ENCODE assay signal across 8 cellular contexts in the genomic region with DNA sequence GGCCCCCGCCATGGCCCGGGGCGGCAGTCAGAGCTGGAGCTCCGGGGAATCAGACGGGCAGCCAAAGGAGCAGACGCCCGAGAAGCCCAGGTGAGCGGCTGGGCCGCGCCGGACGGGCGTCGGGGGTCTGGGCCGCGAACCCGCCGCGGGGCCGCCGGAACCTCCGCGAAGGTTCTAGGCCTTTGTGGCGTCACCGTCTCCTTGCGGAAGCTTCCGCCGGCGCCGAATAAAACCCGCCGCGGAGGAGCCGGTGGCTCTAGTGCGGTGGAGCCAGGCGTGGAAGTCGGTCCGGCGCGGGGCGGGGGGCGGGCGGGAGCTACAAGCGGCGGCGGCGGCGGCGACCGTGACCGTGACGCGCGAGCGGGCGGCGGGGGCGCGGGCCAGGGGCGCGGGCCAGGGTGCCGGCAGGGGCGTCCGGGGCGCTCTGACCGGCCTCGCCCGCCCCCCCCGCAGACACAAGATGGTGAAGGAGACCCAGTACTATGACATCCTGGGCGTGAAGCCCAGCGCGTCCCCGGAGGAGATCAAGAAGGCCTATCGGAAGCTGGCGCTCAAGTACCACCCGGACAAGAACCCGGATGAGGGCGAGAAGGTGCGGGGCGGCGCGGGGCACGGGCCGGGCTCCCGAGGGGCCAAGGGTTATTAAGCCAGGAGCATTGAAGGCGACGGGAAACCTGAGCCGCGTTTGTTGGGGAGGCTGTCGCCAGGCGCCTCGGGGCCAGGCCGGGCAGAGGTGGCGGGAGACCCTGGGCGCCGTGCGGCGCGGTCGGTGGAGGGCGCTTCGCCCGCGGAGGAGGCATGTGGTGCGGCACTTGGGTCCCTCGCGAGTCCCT. TPM values are rescaled to one million over a fixed set of nuclear protein-coding genes. Genes with fewer than 3 reads are reported as not detected.
DNase-seq lines count a peak whose midpoint lies in the region; ATAC-seq and TF ChIP-seq lines count a peak whose summit lies in the region.

TSS of gene DNAJA4 (plus strand) at position 259 of the 833 bp plus-strand sequence. CDS start at position 461, 202 bp downstream.

- ATAC-seq in natural killer cell treated with Interleukin-12 subunit alpha and Interleukin-12 subunit beta and Interleukin-15 and Interleukin-18, amount 100 ng/mL, for 72 hours = peak; percentile 83 to 85
- no peak for ATAC-seq in HG03442 (IDR thresholded peaks at IDR 0.05; ENCODE audit: unreplicated experiment)

- H3K9me3 ChIP-seq in fibroblast of lung (ENCODE audit: control insufficient read depth, insufficient read depth, low read depth, low read length) = no peaks in the 10 kb centered on the region

- TF ChIP-seq CTCF in CD14-positive monocyte (IDR thresholded peaks at IDR 0.05) = peak; percentile 22
- no peak for TF ChIP-seq CTCF in fibroblast of lung (conservative IDR thresholded peaks at IDR 0.05 in 1 of 2, IDR thresholded peaks at IDR 0.05 in 1 of 2; ENCODE audit: low read depth in 1 of 2, low read length in 2 of 2)

- H3K4me3 ChIP-seq in fibroblast of lung (replicated peaks in 1 of 4; ENCODE audit: control extremely low read depth in 1 of 4, insufficient read depth in 1 of 4, low read depth in 3 of 4, low read length in 4 of 4) = peak within 1 kb of the TSS; percentile 27 to 54 (median 39)

- H3K27me3 Mint-ChIP-seq in CD14-positive monocyte (ENCODE audit: low read depth in 3 of 3) = peaks cover 0 to 3% (median 2%) of the 10 kb centered on the region in 3 donors
- no peaks in the 10 kb centered on the region for H3K27me3 Mint-ChIP-seq in activated T-helper 1 cell treated with anti-CD3 and anti-CD28 coated beads, Interleukin-12 subunit alpha, Interleukin-12 subunit beta, Interleukin-2, Interleukin-4 antibody, amounts not matched to agents 30 ng/mL and 10 ng/mL and 1 ng/mL, durations not matched to agents 14 hours and 24 hours and 36 hours (ENCODE audit: insufficient read depth)
- peaks cover 0 to 2% of the 10 kb centered on the region in 2 donors for H3K27me3 Mint-ChIP-seq in natural killer cell treated with Interleukin-12 subunit alpha and Interleukin-12 subunit beta and Interleukin-15 and Interleukin-18, amount 100 ng/mL, for 72 hours

- H3K4me3 Mint-ChIP-seq in CD14-positive monocyte = peak within 1 kb of the TSS; percentile 84 to 87
- H3K4me3 Mint-ChIP-seq in activated T-helper 1 cell treated with anti-CD3 and anti-CD28 coated beads, Interleukin-12 subunit alpha, Interleukin-12 subunit beta, Interleukin-2, Interleukin-4 antibody, amounts not matched to agents 30 ng/mL and 10 ng/mL and 1 ng/mL, durations not matched to agents 14 hours and 24 hours and 36 hours = peak within 1 kb of the TSS; percentile 90
- peak within 1 kb of the TSS; percentile 86 for H3K4me3 Mint-ChIP-seq in natural killer cell treated with Interleukin-12 subunit alpha and Interleukin-12 subunit beta and Interleukin-15 and Interleukin-18, amount 100 ng/mL, for 72 hours

- H3K4me1 Mint-ChIP-seq in CD14-positive monocyte = peaks cover 19% of the 10 kb centered on the region
- peaks cover 36% of the 10 kb centered on the region for H3K4me1 Mint-ChIP-seq in activated T-helper 1 cell treated with anti-CD3 and anti-CD28 coated beads, Interleukin-12 subunit alpha, Interleukin-12 subunit beta, Interleukin-2, Interleukin-4 antibody, amounts not matched to agents 30 ng/mL and 10 ng/mL and 1 ng/mL, durations not matched to agents 14 hours and 24 hours and 36 hours (ENCODE audit: low read depth)
- peaks cover 11 to 16% of the 10 kb centered on the region in 2 donors for H3K4me1 Mint-ChIP-seq in natural killer cell treated with Interleukin-12 subunit alpha and Interleukin-12 subunit beta and Interleukin-15 and Interleukin-18, amount 100 ng/mL, for 72 hours (ENCODE audit: low read depth in 2 of 2)

- H3K4me1 ChIP-seq in fibroblast of lung (ENCODE audit: control insufficient read depth, extremely low read depth, insufficient read depth, low read length) = peaks cover 2% of the 10 kb centered on the region

- DNase-seq in CD14-positive monocyte (ENCODE audit: low spot score) (peak; percentile 58), NCI-H1092 treated with DMSO at 0.1 percent for 48 hours (lab: John Stamatoyannopoulos, UW) (peak; percentile 43), fibroblast of lung (ENCODE audit: low read depth in 2 of 2) (peak; percentile 43 to 46), GM19240 (ENCODE audit: insufficient read length, low spot score) (no peak)
- DNase-seq in activated T-helper 1 cell treated with anti-CD3 and anti-CD28 coated beads, Interleukin-12 subunit alpha, Interleukin-12 subunit beta, Interleukin-2, Interleukin-4 antibody, amounts not matched to agents 30 ng/mL and 10 ng/mL and 1 ng/mL, durations not matched to agents 14 hours and 24 hours and 36 hours (ENCODE audit: low spot score) = peak; percentile 61
- DNase-seq in natural killer cell treated with Interleukin-12 subunit alpha and Interleukin-12 subunit beta and Interleukin-15 and Interleukin-18, amount 100 ng/mL, for 72 hours (ENCODE audit: low spot score) = peak; percentile 79
- peak; percentile 54 for DNase-seq in stimulated activated naive CD4-positive, alpha-beta T cell treated with Interleukin-2 at 50 U/mL for 16 hours (lab: John Stamatoyannopoulos, UW)

- H3K36me3 Mint-ChIP-seq in CD14-positive monocyte = peaks cover 4 to 6% of the 10 kb centered on the region in 2 donors
- peaks cover 5% of the 10 kb centered on the region for H3K36me3 Mint-ChIP-seq in activated T-helper 1 cell treated with anti-CD3 and anti-CD28 coated beads, Interleukin-12 subunit alpha, Interleukin-12 subunit beta, Interleukin-2, Interleukin-4 antibody, amounts not matched to agents 30 ng/mL and 10 ng/mL and 1 ng/mL, durations not matched to agents 14 hours and 24 hours and 36 hours (ENCODE audit: low read depth)
- H3K36me3 Mint-ChIP-seq in natural killer cell treated with Interleukin-12 subunit alpha and Interleukin-12 subunit beta and Interleukin-15 and Interleukin-18, amount 100 ng/mL, for 72 hours = no peaks in the 10 kb centered on the region

- intact Hi-C loops in CD14-positive monocyte (cut with micrococcal nuclease) = no loop called here
- intact Hi-C loops in activated T-helper 1 cell treated with anti-CD3 and anti-CD28 coated beads, Interleukin-12 subunit alpha, Interleukin-12 subunit beta, Interleukin-2, Interleukin-4 antibody, amounts not matched to agents 30 ng/mL and 10 ng/mL and 1 ng/mL, durations not matched to agents 14 hours and 24 hours and 36 hours (cut with micrococcal nuclease) = no loop called here

- no peaks in the 10 kb centered on the region for H3K79me2 ChIP-seq in fibroblast of lung (ENCODE audit: control insufficient read depth, insufficient read depth, low read length)

- H3K4me2 ChIP-seq in fibroblast of lung (ENCODE audit: extremely low read depth, insufficient read depth, low read length) = peak within 1 kb of the TSS; percentile 62

- H4K20me1 ChIP-seq in fibroblast of lung (ENCODE audit: control insufficient read depth, extremely low read depth, insufficient read depth, low read length) = no peaks in the 10 kb centered on the region

- H3K9me3 Mint-ChIP-seq in CD14-positive monocyte = no peaks in the 10 kb centered on the region
- H3K9me3 Mint-ChIP-seq in activated T-helper 1 cell treated with anti-CD3 and anti-CD28 coated beads, Interleukin-12 subunit alpha, Interleukin-12 subunit beta, Interleukin-2, Interleukin-4 antibody, amounts not matched to agents 30 ng/mL and 10 ng/mL and 1 ng/mL, durations not matched to agents 14 hours and 24 hours and 36 hours = no peaks in the 10 kb centered on the region
- no peaks in the 10 kb centered on the region for H3K9me3 Mint-ChIP-seq in natural killer cell treated with Interleukin-12 subunit alpha and Interleukin-12 subunit beta and Interleukin-15 and Interleukin-18, amount 100 ng/mL, for 72 hours

- H3K9ac ChIP-seq in fibroblast of lung (ENCODE audit: insufficient read depth, low read length) = peak within 1 kb of the TSS; percentile 49

- H3K27ac ChIP-seq in fibroblast of lung (ENCODE audit: insufficient read depth, low read length) = no peak within 1 kb of the TSS

- H3K27ac Mint-ChIP-seq in CD14-positive monocyte = peak within 1 kb of the TSS in 6 of 7 donors; percentile 19 to 80 (median 54)
- H3K27ac Mint-ChIP-seq in activated T-helper 1 cell treated with anti-CD3 and anti-CD28 coated beads, Interleukin-12 subunit alpha, Interleukin-12 subunit beta, Interleukin-2, Interleukin-4 antibody, amounts not matched to agents 30 ng/mL and 10 ng/mL and 1 ng/mL, durations not matched to agents 14 hours and 24 hours and 36 hours = peak within 1 kb of the TSS; percentile 88
- peak within 1 kb of the TSS; percentile 66 to 75 for H3K27ac Mint-ChIP-seq in natural killer cell treated with Interleukin-12 subunit alpha and Interleukin-12 subunit beta and Interleukin-15 and Interleukin-18, amount 100 ng/mL, for 72 hours

- H3K27me3 ChIP-seq in fibroblast of lung (ENCODE audit: control insufficient read depth, insufficient read depth, low read length) = no peaks in the 10 kb centered on the region

- H2AFZ ChIP-seq in fibroblast of lung (ENCODE audit: low read length) = peak within 1 kb of the TSS; percentile 76

- H3K36me3 ChIP-seq in fibroblast of lung (ENCODE audit: control insufficient read depth, insufficient read depth, low read length) = no peaks in the 10 kb centered on the region

RNA-seq across cellular contexts. Expression of gene DNAJA4, which starts in this region (rescaled TPM):
- polyA plus RNA-seq in CD14-positive monocyte (1 to 10 TPM; 2.4 to 2.5 TPM), fibroblast of lung (2.3 and 3.1 TPM in 2 replicates)
- total RNA-seq in activated T-helper 1 cell treated with anti-CD3 and anti-CD28 coated beads, Interleukin-12 subunit alpha, Interleukin-12 subunit beta, Interleukin-2, Interleukin-4 antibody, amounts not matched to agents 30 ng/mL and 10 ng/mL and 1 ng/mL, durations not matched to agents 14 hours and 24 hours and 36 hours = 68.4 and 70.8 TPM in 2 replicates
- total RNA-seq in fibroblast of lung = 4.1 and 7.9 TPM in 2 replicates
- 2.0 and 2.7 TPM in 2 replicates for polyA plus RNA-seq in fibroblast of lung (2012)
- 0.41 and 0.43 TPM in 2 replicates for polyA minus RNA-seq in fibroblast of lung (ENCODE audit: low replicate concordance)
- 10 to 100 TPM; 35.2 to 50.4 TPM for total RNA-seq in natural killer cell treated with Interleukin-12 subunit alpha and Interleukin-12 subunit beta and Interleukin-15 and Interleukin-18, amount 100 ng/mL, for 72 hours
